In genomic region chr2:172647439-172647838, GRCh38 we compare ENCODE assay signal across 20 cellular contexts.
"Had no signal": no experiment of that assay in that cellular context is flagged by ENCODE, and none has a peak within 500 bp of the region (broad histone marks: within the 10 kb centered on the region; RNA-seq: fewer than 3 reads in every experiment).

No MANE protein-coding gene starts in this region.

- ATAC-seq: activated CD8-positive, alpha-beta T cell treated with anti-CD3 and anti-CD28 coated beads, Interleukin-2, amount 10 ng/mL, durations not matched to agents 7 days and 5 days; activated naive CD8-positive, alpha-beta T cell treated with anti-CD3 and anti-CD28 coated beads, Interleukin-2, amount 50 U/mL, for 24 hours; body of pancreas; left lung; mucosa of descending colon; naive thymus-derived CD8-positive, alpha-beta T cell; right cardiac atrium; T-cell had no signal

- H3K4me3 ChIP-seq: body of pancreas, left lung, mucosa of descending colon, spleen, transverse colon had no signal

- H3K27me3 ChIP-seq: body of pancreas, left lung, spleen, transverse colon had no signal

- H3K36me3 ChIP-seq: left lung, spleen, transverse colon had no signal

- DNase-seq: activated CD4-positive, alpha-beta T cell treated with anti-CD3 and anti-CD28 coated beads for 4 hours; activated CD8-positive, alpha-beta T cell treated with anti-CD3 and anti-CD28 coated beads, Interleukin-2, amount 10 ng/mL, durations not matched to agents 7 days and 5 days; activated naive CD4-positive, alpha-beta T cell treated with Interleukin-2 at 50 U/mL for 16 hours; activated naive CD8-positive, alpha-beta T cell treated with anti-CD3 and anti-CD28 coated beads, Interleukin-2, amount 50 U/mL, for 24 hours; body of pancreas; effector memory CD4-positive, alpha-beta T cell; foreskin melanocyte; head of caudate nucleus; islet precursor cell; left lung; mucosa of descending colon; naive thymus-derived CD8-positive, alpha-beta T cell; posterior cingulate gyrus; right cardiac atrium; spleen; stimulated activated CD4-positive, alpha-beta T cell treated with anti-CD3 and anti-CD28 coated beads, Interleukin-2, amount 100 ng/mL, for 24 hours; stimulated activated naive CD4-positive, alpha-beta T cell; substantia nigra; T-cell; transverse colon had no signal
